In genomic region chr10:46285300-46285699, GRCh38 we compare ENCODE assay signal across 9 cellular contexts. TPM values are rescaled to one million over a fixed set of nuclear protein-coding genes. Genes with fewer than 3 reads are reported as not detected.
DNase-seq lines count a peak whose midpoint lies in the region; ATAC-seq lines count a peak whose summit lies in the region.
"Had no signal": no experiment of that assay in that cellular context is flagged by ENCODE, and none has a peak within 500 bp of the region (broad histone marks: within the 10 kb centered on the region; RNA-seq: fewer than 3 reads in every experiment).

No MANE protein-coding gene starts in this region.

- ATAC-seq in GM21529 (IDR thresholded peaks at IDR 0.05; ENCODE audit: unreplicated experiment): peak; percentile 10
- no peak for ATAC-seq in activated naive CD8-positive, alpha-beta T cell treated with anti-CD3 and anti-CD28 coated beads, Interleukin-2, amount 50 U/mL, for 24 hours
- no peak for ATAC-seq in GM21619 (IDR thresholded peaks at IDR 0.05; ENCODE audit: unreplicated experiment)
- ATAC-seq in HG03039 (IDR thresholded peaks at IDR 0.05; ENCODE audit: unreplicated experiment): no peak

- peaks cover 22% of the 10 kb centered on the region for H3K4me1 Mint-ChIP-seq in activated naive CD8-positive, alpha-beta T cell treated with anti-CD3 and anti-CD28 coated beads, Interleukin-2, amount 50 U/mL, for 24 hours

- no peak overlapping the region for H3K27ac Mint-ChIP-seq in activated naive CD8-positive, alpha-beta T cell treated with anti-CD3 and anti-CD28 coated beads, Interleukin-2, amount 50 U/mL, for 24 hours

- peaks cover 36 to 69% of the 10 kb centered on the region in 2 experiments for H3K27me3 ChIP-seq in mesenchymal stem cell (ENCODE audit: control insufficient read depth in 1 of 2, insufficient read depth in 1 of 2, low read length in 2 of 2)

- peak overlapping the region in 1 of 2 experiments; percentile 78 for H3K4me3 ChIP-seq in mesenchymal stem cell (ENCODE audit: insufficient read depth in 1 of 2, low read depth in 1 of 2, low read length in 2 of 2)

- no peak overlapping the region for H2BK120ac ChIP-seq in mesenchymal stem cell (ENCODE audit: low read depth, low read length)

- no peak overlapping the region for H4K91ac ChIP-seq in mesenchymal stem cell (ENCODE audit: low read length)

- H3K4ac ChIP-seq in mesenchymal stem cell (ENCODE audit: low read depth in 1 of 2, low read length in 2 of 2): no peak overlapping the region

- H3K14ac ChIP-seq in mesenchymal stem cell (ENCODE audit: low read length in 2 of 2): no peak overlapping the region

- H3K79me1 ChIP-seq in mesenchymal stem cell (replicated peaks; ENCODE audit: low read length, poor library complexity, severe bottlenecking): no peaks in the 10 kb centered on the region

- no peak overlapping the region for H3K23ac ChIP-seq in mesenchymal stem cell (ENCODE audit: low read length in 2 of 2)

- no peak overlapping the region for H3K4me2 ChIP-seq in mesenchymal stem cell (ENCODE audit: low read length, poor library complexity, severe bottlenecking)

- peaks cover 20% of the 10 kb centered on the region for H3K27me3 Mint-ChIP-seq in activated naive CD8-positive, alpha-beta T cell treated with anti-CD3 and anti-CD28 coated beads, Interleukin-2, amount 50 U/mL, for 24 hours

- no peak overlapping the region for H3K18ac ChIP-seq in mesenchymal stem cell (ENCODE audit: low read depth in 1 of 2, low read length in 2 of 2)

- no peaks in the 10 kb centered on the region for H3K9me3 Mint-ChIP-seq in activated naive CD8-positive, alpha-beta T cell treated with anti-CD3 and anti-CD28 coated beads, Interleukin-2, amount 50 U/mL, for 24 hours

- no peak overlapping the region for H2BK15ac ChIP-seq in mesenchymal stem cell (ENCODE audit: low read depth, poor library complexity, severe bottlenecking)

- no peaks in the 10 kb centered on the region for H3K36me3 Mint-ChIP-seq in activated naive CD8-positive, alpha-beta T cell treated with anti-CD3 and anti-CD28 coated beads, Interleukin-2, amount 50 U/mL, for 24 hours (ENCODE audit: low read depth)

- DNase-seq in A172 (ENCODE audit: low spot score) (peak; percentile 5), mesenchymal stem cell (no peak), cortex of kidney (lab: John Stamatoyannopoulos, UW) (no peak), HT-29 (ENCODE audit: low spot score) (no peak)
- no peak for DNase-seq in activated naive CD8-positive, alpha-beta T cell treated with anti-CD3 and anti-CD28 coated beads, Interleukin-2, amount 50 U/mL, for 24 hours

- H3K4me1 ChIP-seq in mesenchymal stem cell (ENCODE audit: control insufficient read depth, insufficient read depth, low read depth, low read length): peaks cover 15% of the 10 kb centered on the region

- peak overlapping the region; percentile 78 for H3K9ac ChIP-seq in mesenchymal stem cell (ENCODE audit: low read length)

- WGBS in mesenchymal stem cell: 84% methylated on average over 3 of the region's 3 CpGs

- H2BK12ac ChIP-seq in mesenchymal stem cell (ENCODE audit: low read length in 2 of 2): no peak overlapping the region

- no peak overlapping the region for H4K8ac ChIP-seq in mesenchymal stem cell (ENCODE audit: low read length)

- H3K9me3 ChIP-seq in mesenchymal stem cell (ENCODE audit: control insufficient read depth, low read length): no peaks in the 10 kb centered on the region

- H3K36me3 ChIP-seq in mesenchymal stem cell (ENCODE audit: control insufficient read depth in 1 of 2, insufficient read depth in 2 of 2, low read depth in 1 of 2, low read length in 2 of 2): no peaks in the 10 kb centered on the region

- H2AK5ac ChIP-seq in mesenchymal stem cell (ENCODE audit: low read length, severe bottlenecking): no peak overlapping the region

- no peak overlapping the region for H2AFZ ChIP-seq in mesenchymal stem cell (ENCODE audit: low read depth, low read length)

- no peak overlapping the region for H3K27ac ChIP-seq in mesenchymal stem cell (ENCODE audit: low read length, poor library complexity, severe bottlenecking)

- peak overlapping the region; percentile 77 for H3K4me3 Mint-ChIP-seq in activated naive CD8-positive, alpha-beta T cell treated with anti-CD3 and anti-CD28 coated beads, Interleukin-2, amount 50 U/mL, for 24 hours

- H2BK5ac ChIP-seq in mesenchymal stem cell (ENCODE audit: low read depth, low read length, poor library complexity, severe bottlenecking): no peak overlapping the region

RNA-seq across cellular contexts. Expression of gene ANTXRL, which starts 1.5 kb away (rescaled TPM):
- total RNA-seq in A172 (2014; rRNA removed; shearing (Covaris generic)): 1.8 TPM in 1 of 2 replicates, not detected in the other
- polyA plus RNA-seq in mesenchymal stem cell (2013, experiment 1 of 2): not detected
- not detected for polyA plus RNA-seq in mesenchymal stem cell (2013, experiment 2 of 2)
- total RNA-seq in HT-29 (2014; rRNA removed; shearing (Covaris generic)): not detected in 2 replicates
- total RNA-seq: T-helper 2 cell treated with Interferon-gamma antibody and Interleukin-4, amounts not matched to agents 100 ng/mL and 5 ng/mL, for 36 hours had no signal
